In genomic region chr6:45930419-45931059, GRCh38 we compare ENCODE assay signal across 8 cellular contexts.
A peak's percentile ranks its signal among the peaks of the same experiment; 100 is the strongest.
DNase-seq lines count a peak whose midpoint lies in the region; ATAC-seq and TF ChIP-seq lines count a peak whose summit lies in the region.

No MANE protein-coding gene starts in this region.

- no peaks in the 10 kb centered on the region for H3K4me1 Mint-ChIP-seq in activated naive CD8-positive, alpha-beta T cell treated with anti-CD3 and anti-CD28 coated beads for 36 hours

- H3K36me3 ChIP-seq in cardiac muscle cell = no peaks in the 10 kb centered on the region
- peaks cover 0 to 35% of the 10 kb centered on the region in 2 donors for H3K36me3 ChIP-seq in psoas muscle (ENCODE audit: insufficient read depth in 1 of 2, low read depth in 1 of 2)

- DNase-seq in Daoy (ENCODE audit: low read depth) = peak; percentile 76
- peak; percentile 74 for DNase-seq in LoVo (ENCODE audit: low spot score)
- DNase-seq in SKM-1 treated with dmso at 0.1 percent for 144 hours (lab: John Stamatoyannopoulos, UW; ENCODE audit: unreplicated experiment) = peak; percentile 54
- DNase-seq in activated naive CD8-positive, alpha-beta T cell treated with anti-CD3 and anti-CD28 coated beads for 36 hours = peak; percentile 43
- peak; percentile 80 to 81 for DNase-seq in cardiac muscle cell (ENCODE audit: low read depth in 1 of 2, low spot score in 1 of 2)
- peak; percentile 58 to 82 for DNase-seq in psoas muscle
- no peak for DNase-seq in OCI-M2 (lab: John Stamatoyannopoulos, UW; ENCODE audit: unreplicated experiment)

- H3K9me3 Mint-ChIP-seq in activated naive CD8-positive, alpha-beta T cell treated with anti-CD3 and anti-CD28 coated beads for 36 hours = no peaks in the 10 kb centered on the region

- H3K9me3 ChIP-seq in cardiac muscle cell (ENCODE audit: low read depth) (no peaks in the 10 kb centered on the region), psoas muscle (no peaks in the 10 kb centered on the region)

- no peak overlapping the region for H3K4me3 Mint-ChIP-seq in activated naive CD8-positive, alpha-beta T cell treated with anti-CD3 and anti-CD28 coated beads for 36 hours

- H3K4me3 ChIP-seq in cardiac muscle cell (no peak overlapping the region), psoas muscle (no peak overlapping the region)

- H3K27ac ChIP-seq in cardiac muscle cell (no peak overlapping the region), psoas muscle (peak overlapping the region; percentile 33)

- H3K27me3 ChIP-seq in cardiac muscle cell (no peaks in the 10 kb centered on the region), psoas muscle (ENCODE audit: insufficient read depth in 3 of 3, low read length in 2 of 3) (no peaks in the 10 kb centered on the region)

- peak; percentile 97 for TF ChIP-seq CTCF in cardiac muscle cell (IDR thresholded peaks at IDR 0.05; ENCODE audit: low read depth, low read length)
- peak; percentile 98 for TF ChIP-seq CTCF in psoas muscle (IDR thresholded peaks at IDR 0.05)

- H3K27ac Mint-ChIP-seq in activated naive CD8-positive, alpha-beta T cell treated with anti-CD3 and anti-CD28 coated beads for 36 hours = no peak overlapping the region

- WGBS in psoas muscle, 3 donors = 7 to 15% (median 9%) methylated on average over 7 of the region's 7 CpGs

- H3K27me3 Mint-ChIP-seq in activated naive CD8-positive, alpha-beta T cell treated with anti-CD3 and anti-CD28 coated beads for 36 hours = peaks cover 3% of the 10 kb centered on the region

- H3K4me1 ChIP-seq in cardiac muscle cell (ENCODE audit: low read depth) = peaks cover 8% of the 10 kb centered on the region
- peaks cover 8% of the 10 kb centered on the region for H3K4me1 ChIP-seq in psoas muscle

- intact Hi-C loops in psoas muscle (cut with DNase I) = loop anchor here in 1 of 2 donors (2.0 to 5.0 kb wide), 2 partner anchors 84 to 127 kb away; partner anchors contain the start of gene CLIC5

- no peaks in the 10 kb centered on the region for H3K36me3 Mint-ChIP-seq in activated naive CD8-positive, alpha-beta T cell treated with anti-CD3 and anti-CD28 coated beads for 36 hours

- ATAC-seq in psoas muscle (peak; percentile 85 to 96 (median 92)), GM21423 (IDR thresholded peaks at IDR 0.05; ENCODE audit: unreplicated experiment) (no peak)
